12 cellular contexts compared by ENCODE assay signal in genomic region chr7:105256621-105257283, GRCh38.
A peak's percentile ranks its signal among the peaks of the same experiment; 100 is the strongest.
DNase-seq lines count a peak whose midpoint lies in the region; ATAC-seq, FAIRE-seq and TF ChIP-seq lines count a peak whose summit lies in the region.
"Had no signal": no experiment of that assay in that cellular context is flagged by ENCODE, and none has a peak within 500 bp of the region (broad histone marks: within the 10 kb centered on the region; RNA-seq: fewer than 3 reads in every experiment).

No MANE protein-coding gene starts in this region.

- H3K9me3 ChIP-seq in lung (ENCODE audit: control insufficient read depth in 2 of 2, insufficient read depth in 1 of 2, low read length in 1 of 2) (no peaks in the 10 kb centered on the region), small intestine (ENCODE audit: control insufficient read depth, low read depth) (no peaks in the 10 kb centered on the region)

- no peak overlapping the region for H3K4me3 Mint-ChIP-seq in activated B cell treated with CpG ODN at 0.5 μM for 24 hours
- H3K4me3 Mint-ChIP-seq: activated CD4-positive, alpha-beta memory T cell treated with anti-CD3 and anti-CD28 coated beads, Interleukin-2, amount 10 ng/mL, durations not matched to agents 7 days and 5 days had no signal

- FAIRE-seq in small intestine (lab: Jason Lieb, UNC): no peak

- peak overlapping the region; percentile 3 for H3K27ac Mint-ChIP-seq in activated B cell treated with CpG ODN at 0.5 μM for 24 hours
- H3K27ac Mint-ChIP-seq: activated CD4-positive, alpha-beta memory T cell treated with anti-CD3 and anti-CD28 coated beads, Interleukin-2, amount 10 ng/mL, durations not matched to agents 7 days and 5 days had no signal

- intact Hi-C loops in activated B cell treated with CpG ODN at 0.5 μM for 24 hours (cut with micrococcal nuclease): no loop called here
- intact Hi-C loops in posterior vena cava (cut with DNase I): no loop called here

- CTCF ChIA-PET in activated B cell treated with CpG ODN at 0.5 μM for 24 hours (lab: Charles Lee): no interaction called here

- no peaks in the 10 kb centered on the region for H3K36me3 ChIP-seq in lung (ENCODE audit: control insufficient read depth in 2 of 2, insufficient read depth in 2 of 2, low read length in 2 of 2)
- H3K36me3 ChIP-seq in small intestine (ENCODE audit: control insufficient read depth in 2 of 2, insufficient read depth in 2 of 2, low read length in 2 of 2): no peaks in the 10 kb centered on the region

- ATAC-seq in HG02610 (IDR thresholded peaks at IDR 0.05; ENCODE audit: unreplicated experiment): peak; percentile 53
- no peak for ATAC-seq in activated B cell treated with CpG ODN at 0.5 μM for 24 hours (ENCODE audit: low read depth)
- peak; percentile 19 for ATAC-seq in lung (ENCODE audit: insufficient read depth, low FRiP score)

- H3K4me1 Mint-ChIP-seq in activated B cell treated with CpG ODN at 0.5 μM for 24 hours: peaks cover 54% of the 10 kb centered on the region

- H3K4me1 ChIP-seq in lung (ENCODE audit: control insufficient read depth in 2 of 2, insufficient read depth in 2 of 2, low read length in 2 of 2) (peaks cover 5 to 6% of the 10 kb centered on the region in 2 donors), small intestine (ENCODE audit: control insufficient read depth in 2 of 2, insufficient read depth in 1 of 2, low read depth in 1 of 2, low read length in 1 of 2) (peaks cover 0 to 6% of the 10 kb centered on the region in 2 donors)

- H3K4me3 ChIP-seq in lung (no peak overlapping the region), small intestine (ENCODE audit: low read depth in 1 of 2, low read length in 2 of 2) (no peak overlapping the region)
- H3K4me3 ChIP-seq: coronary artery had no signal

- H3K27me3 ChIP-seq in lung (ENCODE audit: control insufficient read depth, insufficient read depth): no peaks in the 10 kb centered on the region
- no peaks in the 10 kb centered on the region for H3K27me3 ChIP-seq in small intestine (ENCODE audit: control insufficient read depth in 2 of 2, insufficient read depth in 2 of 2, low read length in 2 of 2)

- H3K9me3 Mint-ChIP-seq in activated B cell treated with CpG ODN at 0.5 μM for 24 hours: no peaks in the 10 kb centered on the region

- DNase-seq in activated B cell treated with CpG ODN at 0.5 μM for 24 hours (no peak), lung (ENCODE audit: low spot score) (no peak), MV-4-11 (lab: John Stamatoyannopoulos, UW) (no peak), NCI-H187 (lab: John Stamatoyannopoulos, UW) (no peak), small intestine (no peak), posterior vena cava (ENCODE audit: low spot score) (no peak)
- DNase-seq: activated CD4-positive, alpha-beta memory T cell treated with anti-CD3 and anti-CD28 coated beads, Interleukin-2, amount 10 ng/mL, durations not matched to agents 7 days and 5 days; NCI-H1436 treated with DMSO at 0.1 percent for 48 hours; occipital lobe had no signal

- H3K27ac ChIP-seq in C4-2B (peak overlapping the region; percentile 13; the same call in 1 of the 2 replicates), lung (ENCODE audit: low read depth in 1 of 2, low read length in 1 of 2) (no peak overlapping the region), small intestine (ENCODE audit: low read depth in 1 of 2, low read length in 1 of 2) (no peak overlapping the region)
- H3K27ac ChIP-seq: coronary artery had no signal

- 62 to 88% methylated on average over 5 of the region's 5 CpGs for WGBS in lung, 2 donors
- WGBS in small intestine, 3 donors: 85 to 94% (median 92%) methylated on average over 5 of the region's 5 CpGs

- TF ChIP-seq CTCF in C4-2B (conservative IDR thresholded peaks at IDR 0.05) (no peak), activated B cell treated with CpG ODN at 0.5 μM for 24 hours (IDR thresholded peaks at IDR 0.05) (no peak), lung (IDR thresholded peaks at IDR 0.05; ENCODE audit: control extremely low read depth, extremely low read depth) (no peak)

- POLR2A ChIA-PET in activated B cell treated with CpG ODN at 0.5 μM for 24 hours (lab: Charles Lee): no interaction called here

- no peaks in the 10 kb centered on the region for H3K27me3 Mint-ChIP-seq in activated B cell treated with CpG ODN at 0.5 μM for 24 hours
- H3K27me3 Mint-ChIP-seq: activated CD4-positive, alpha-beta memory T cell treated with anti-CD3 and anti-CD28 coated beads, Interleukin-2, amount 10 ng/mL, durations not matched to agents 7 days and 5 days had no signal

- H3K36me3 Mint-ChIP-seq in activated B cell treated with CpG ODN at 0.5 μM for 24 hours (ENCODE audit: low read depth): peaks cover 8% of the 10 kb centered on the region
